ENCODE assay signal across 26 cellular contexts in genomic region chr11:75855191-75855590, GRCh38.
"Had no signal": no experiment of that assay in that cellular context is flagged by ENCODE, and none has a peak within 500 bp of the region (broad histone marks: within the 10 kb centered on the region; RNA-seq: fewer than 3 reads in every experiment).

No MANE protein-coding gene starts in this region.

- H3K27me3 Mint-ChIP-seq: activated B cell treated with CpG ODN at 0.5 μM for 24 hours; activated CD4-positive, alpha-beta T cell treated with anti-CD3 and anti-CD28 coated beads for 36 hours; activated naive CD8-positive, alpha-beta T cell treated with anti-CD3 and anti-CD28 coated beads for 36 hours; activated T-cell treated with anti-CD3 and anti-CD28 coated beads, Interleukin-2, amount 50 U/mL, for 24 hours; central memory CD8-positive, alpha-beta T cell; naive thymus-derived CD4-positive, alpha-beta T cell had no signal

- H3K9me3 ChIP-seq: breast epithelium, colonic mucosa, esophagus squamous epithelium, gastrocnemius medialis, lower lobe of right lung, spleen, thoracic aorta, upper lobe of left lung had no signal

- H3K27ac ChIP-seq: breast epithelium, colonic mucosa, dorsolateral prefrontal cortex, esophagus squamous epithelium, gastrocnemius medialis, lower lobe of right lung, spleen, thoracic aorta, upper lobe of left lung had no signal

- H3K9me3 Mint-ChIP-seq: activated B cell treated with CpG ODN at 0.5 μM for 24 hours; activated naive CD8-positive, alpha-beta T cell treated with anti-CD3 and anti-CD28 coated beads for 36 hours; activated T-cell treated with anti-CD3 and anti-CD28 coated beads, Interleukin-2, amount 50 U/mL, for 24 hours; activated T-helper 2 cell treated with anti-CD3 and anti-CD28 coated beads, Interferon-gamma antibody, Interleukin-2, Interleukin-4, amounts not matched to agents 10 μg/mL and 5 μg/mL and 100 μg/mL, durations not matched to agents 14 hours and 24 hours and 36 hours; central memory CD8-positive, alpha-beta T cell; naive thymus-derived CD4-positive, alpha-beta T cell; T-helper 1 cell treated with Interleukin-12 subunit alpha and Interleukin-12 subunit beta and Interleukin-4 antibody, amounts not matched to agents 30 μg/mL and 1 μg/mL, for 36 hours had no signal

- H3K27ac Mint-ChIP-seq: activated B cell treated with CpG ODN at 0.5 μM for 24 hours; activated CD4-positive, alpha-beta T cell treated with anti-CD3 and anti-CD28 coated beads for 36 hours; activated naive CD8-positive, alpha-beta T cell treated with anti-CD3 and anti-CD28 coated beads for 36 hours; activated T-cell treated with anti-CD3 and anti-CD28 coated beads, Interleukin-2, amount 50 U/mL, for 24 hours; activated T-helper 2 cell treated with anti-CD3 and anti-CD28 coated beads, Interferon-gamma antibody, Interleukin-2, Interleukin-4, amounts not matched to agents 10 μg/mL and 5 μg/mL and 100 μg/mL, durations not matched to agents 14 hours and 24 hours and 36 hours; T-helper 1 cell treated with Interleukin-12 subunit alpha and Interleukin-12 subunit beta and Interleukin-4 antibody, amounts not matched to agents 30 μg/mL and 1 μg/mL, for 36 hours had no signal

- DNase-seq: activated B cell treated with CpG ODN at 0.5 μM for 24 hours; activated CD4-positive, alpha-beta T cell treated with anti-CD3 and anti-CD28 coated beads for 36 hours; activated CD4-positive, alpha-beta T cell treated with anti-CD3 and anti-CD28 coated beads, Interleukin-2, amount 50 U/mL, for 4 hours; activated CD8-positive, alpha-beta memory T cell treated with anti-CD3 and anti-CD28 coated beads for 24 hours; activated CD8-positive, alpha-beta memory T cell treated with anti-CD3 and anti-CD28 coated beads, Interleukin-2, amount 50 U/mL, for 4 hours; activated naive CD4-positive, alpha-beta T cell; activated naive CD8-positive, alpha-beta T cell treated with anti-CD3 and anti-CD28 coated beads for 36 hours; activated T-cell treated with anti-CD3 and anti-CD28 coated beads, Interleukin-2, amount 50 U/mL, for 24 hours; colonic mucosa; dorsolateral prefrontal cortex; esophagus squamous epithelium; gastrocnemius medialis; head of caudate nucleus; lower lobe of right lung; naive thymus-derived CD4-positive, alpha-beta T cell; retina; spleen; stimulated activated CD4-positive, alpha-beta T cell treated with anti-CD3 and anti-CD28 coated beads, Interleukin-4, amount 100 ng/mL, for 1 hour; stimulated activated naive CD4-positive, alpha-beta T cell; upper lobe of left lung had no signal

- H3K36me3 ChIP-seq: breast epithelium, colonic mucosa, gastrocnemius medialis, lower lobe of right lung, thoracic aorta had no signal

- H3K27me3 ChIP-seq: breast epithelium, colonic mucosa, dorsolateral prefrontal cortex, esophagus squamous epithelium, gastrocnemius medialis, spleen, upper lobe of left lung had no signal

- ATAC-seq: activated CD4-positive, alpha-beta T cell treated with anti-CD3 and anti-CD28 coated beads for 36 hours; gastrocnemius medialis; left lobe of liver; lower lobe of right lung; naive thymus-derived CD4-positive, alpha-beta T cell had no signal

- H3K4me3 Mint-ChIP-seq: activated B cell treated with CpG ODN at 0.5 μM for 24 hours; activated CD4-positive, alpha-beta T cell treated with anti-CD3 and anti-CD28 coated beads for 36 hours; activated naive CD8-positive, alpha-beta T cell treated with anti-CD3 and anti-CD28 coated beads for 36 hours; activated T-cell treated with anti-CD3 and anti-CD28 coated beads, Interleukin-2, amount 50 U/mL, for 24 hours; central memory CD8-positive, alpha-beta T cell; naive thymus-derived CD4-positive, alpha-beta T cell; T-helper 1 cell treated with Interleukin-12 subunit alpha and Interleukin-12 subunit beta and Interleukin-4 antibody, amounts not matched to agents 30 μg/mL and 1 μg/mL, for 36 hours had no signal

- H3K4me1 ChIP-seq: colonic mucosa had no signal

- H3K4me3 ChIP-seq: breast epithelium, colonic mucosa, dorsolateral prefrontal cortex, esophagus squamous epithelium, gastrocnemius medialis, lower lobe of right lung, spleen, thoracic aorta, upper lobe of left lung had no signal
